ENCODE assay signal across 29 cellular contexts in genomic region chr1:19284881-19285280, GRCh38.
"Had no signal": no experiment of that assay in that cellular context is flagged by ENCODE, and none has a peak within 500 bp of the region (broad histone marks: within the 10 kb centered on the region; RNA-seq: fewer than 3 reads in every experiment).

No MANE protein-coding gene starts in this region.

- H3K4me1 ChIP-seq: foreskin keratinocyte had no signal

- DNase-seq: activated CD4-positive, alpha-beta T cell treated with anti-CD3 and anti-CD28 coated beads for 1 hour; activated CD4-positive, alpha-beta T cell treated with anti-CD3 and anti-CD28 coated beads for 4 hours; activated CD4-positive, alpha-beta T cell treated with anti-CD3 and anti-CD28 coated beads, Interleukin-2, amount 10 ng/mL, durations not matched to agents 7 days and 5 days; activated CD4-positive, alpha-beta T cell treated with anti-CD3 and anti-CD28 coated beads, Interleukin-2, amount 50 U/mL, for 48 hours; activated CD8-positive, alpha-beta memory T cell treated with anti-CD3 and anti-CD28 coated beads for 24 hours; activated CD8-positive, alpha-beta T cell treated with anti-CD3 and anti-CD28 coated beads for 36 hours; activated gamma-delta T cell treated with Interleukin-2 at 50 U/mL for 16 hours; activated naive CD4-positive, alpha-beta T cell treated with anti-CD3 and anti-CD28 coated beads, Interleukin-2, amount 50 U/mL, for 16 hours; activated naive CD4-positive, alpha-beta T cell treated with Interleukin-2 at 50 U/mL for 16 hours; activated T-cell treated with anti-CD3 and anti-CD28 coated beads, Interleukin-2, amount 50 U/mL, for 4 hours; amniotic stem cell; anterior cingulate cortex; caudate nucleus; cortex of kidney; dermis blood vessel endothelial cell; effector CD4-positive, alpha-beta T cell; effector memory CD8-positive, alpha-beta T cell; erythroblast; foreskin keratinocyte; gastrocnemius medialis; glutamatergic neuron; heart left ventricle; T-helper 2 cell had no signal

- H3K27ac ChIP-seq: esophagus muscularis mucosa, foreskin keratinocyte, gastrocnemius medialis, heart left ventricle, VCaP had no signal

- H3K36me3 ChIP-seq: gastrocnemius medialis, heart left ventricle had no signal

- H3K9me3 ChIP-seq: esophagus muscularis mucosa, gastrocnemius medialis, heart left ventricle had no signal

- H3K4me3 ChIP-seq: esophagus muscularis mucosa, gastrocnemius medialis, heart left ventricle had no signal

- H3K27me3 ChIP-seq: esophagus muscularis mucosa, gastrocnemius medialis had no signal

- ATAC-seq: activated CD8-positive, alpha-beta T cell treated with anti-CD3 and anti-CD28 coated beads for 36 hours; activated T-cell treated with anti-CD3 and anti-CD28 coated beads, Interleukin-2, amount 50 U/mL, for 4 hours; effector memory CD8-positive, alpha-beta T cell; foreskin keratinocyte; gastrocnemius medialis; heart left ventricle; WTC11 had no signal

- FAIRE-seq: astrocyte, colon, TTC549 had no signal
